ENCODE assay signal across 1 cellular context in genomic region chr6:42237857-42238256, GRCh38.
TF ChIP-seq lines count a peak whose summit lies in the region.

No MANE protein-coding gene starts in this region.

TF ChIP-seq in GM12878, 131 proteins besides CTCF, POLR2A, EP300 and RAD21:
- TF ChIP-seq, protein P1, sequence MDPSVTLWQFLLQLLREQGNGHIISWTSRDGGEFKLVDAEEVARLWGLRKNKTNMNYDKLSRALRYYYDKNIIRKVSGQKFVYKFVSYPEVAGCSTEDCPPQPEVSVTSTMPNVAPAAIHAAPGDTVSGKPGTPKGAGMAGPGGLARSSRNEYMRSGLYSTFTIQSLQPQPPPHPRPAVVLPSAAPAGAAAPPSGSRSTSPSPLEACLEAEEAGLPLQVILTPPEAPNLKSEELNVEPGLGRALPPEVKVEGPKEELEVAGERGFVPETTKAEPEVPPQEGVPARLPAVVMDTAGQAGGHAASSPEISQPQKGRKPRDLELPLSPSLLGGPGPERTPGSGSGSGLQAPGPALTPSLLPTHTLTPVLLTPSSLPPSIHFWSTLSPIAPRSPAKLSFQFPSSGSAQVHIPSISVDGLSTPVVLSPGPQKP (IDR thresholded peaks at IDR 0.05; ENCODE audit: low read depth, low read length): no peak
- TF ChIP-seq RUNX3 (IDR thresholded peaks at IDR 0.05; ENCODE audit: low read length) (peak; percentile 32; the same call in 1 of the 2 replicates), MTA2 (IDR thresholded peaks at IDR 0.05; ENCODE audit: low read depth) (0 out of 2 replicates have a peak, but pooled peaks have one; percentile 11), ZBED1 (IDR thresholded peaks at IDR 0.05; ENCODE audit: borderline replicate concordance) (no peak), SIX5 (IDR thresholded peaks at IDR 0.05; ENCODE audit: low read depth, low read length, severe bottlenecking) (no peak), ZNF207 (IDR thresholded peaks at IDR 0.05; ENCODE audit: borderline replicate concordance) (no peak), PML (IDR thresholded peaks at IDR 0.05; ENCODE audit: low read length) (no peak), SKIL (IDR thresholded peaks at IDR 0.05; ENCODE audit: low read depth, poor library complexity, severe bottlenecking) (no peak), TAF1 (IDR thresholded peaks at IDR 0.05; ENCODE audit: borderline replicate concordance, low read depth, low read length) (no peak), YY1 (IDR thresholded peaks at IDR 0.05; ENCODE audit: low read depth, low read length) (no peak), TCF12 (IDR thresholded peaks at IDR 0.05; ENCODE audit: low read depth, low read length) (no peak), SUPT20H (IDR thresholded peaks at IDR 0.05; ENCODE audit: borderline replicate concordance, control insufficient read depth, low read depth, low read length) (no peak), CBX5 (IDR thresholded peaks at IDR 0.05; ENCODE audit: low read depth) (no peak), TBL1XR1 (IDR thresholded peaks at IDR 0.05; ENCODE audit: low read depth, low read length) (no peak), SMC3 (IDR thresholded peaks at IDR 0.05; ENCODE audit: borderline replicate concordance, low read length) (no peak)
